ENCODE assay signal across 1 cellular context in genomic region chr21:31162827-31163226, GRCh38.
TF ChIP-seq lines count a peak whose summit lies in the region.

No MANE protein-coding gene starts in this region.

TF ChIP-seq in WTC11, 78 proteins besides CTCF, POLR2A, EP300 and RAD21 (continued from another document):
- no peak for TF ChIP-seq STAT6 (CRISPR knock-in tag; conservative IDR thresholded peaks at IDR 0.05; ENCODE audit: low read depth)
